1 cellular context compared by ENCODE assay signal in genomic region chr19:45876411-45877197, GRCh38.
A peak's percentile ranks its signal among the peaks of the same experiment; 100 is the strongest.
TF ChIP-seq lines count a peak whose summit lies in the region.

No MANE protein-coding gene starts in this region.

TF ChIP-seq in HepG2, 621 proteins besides CTCF, POLR2A, EP300 and RAD21 (continued from another document and continues in another):
- TF ChIP-seq HNF4G (IDR thresholded peaks at IDR 0.05; ENCODE audit: borderline replicate concordance, low read depth, low read length), result no peak
- no peak; the same call in 1 of the 2 replicates for TF ChIP-seq HNF4G (CRISPR knock-in tag; IDR thresholded peaks at IDR 0.05; ENCODE audit: borderline replicate concordance, low read depth)
- TF ChIP-seq ATF5 (CRISPR knock-in tag; IDR thresholded peaks at IDR 0.05; ENCODE audit: low read depth), result no peak
- no peak for TF ChIP-seq DMTF1 (CRISPR knock-in tag; IDR thresholded peaks at IDR 0.05)
- no peak for TF ChIP-seq RFXAP (CRISPR knock-in tag; IDR thresholded peaks at IDR 0.05; ENCODE audit: borderline replicate concordance)
- peak; percentile 77 for TF ChIP-seq AGO2 (optimal IDR thresholded peaks at IDR 0.05; ENCODE audit: low read depth, low read length)
- peak; percentile 48; the same call in 1 of the 2 replicates for TF ChIP-seq MYC (CRISPR knock-in tag; IDR thresholded peaks at IDR 0.05; ENCODE audit: borderline replicate concordance)
- TF ChIP-seq ZBTB3 (CRISPR knock-in tag; IDR thresholded peaks at IDR 0.05; ENCODE audit: borderline replicate concordance, low read depth), result no peak
- no peak for TF ChIP-seq BRCA1 (CRISPR knock-in tag; IDR thresholded peaks at IDR 0.05)
- TF ChIP-seq TCF7L2 (IDR thresholded peaks at IDR 0.05; ENCODE audit: low read depth, low read length), result no peak
- TF ChIP-seq LBX2 (CRISPR knock-in tag; IDR thresholded peaks at IDR 0.05; ENCODE audit: borderline replicate concordance), result no peak
- TF ChIP-seq CCDC6 (CRISPR knock-in tag; IDR thresholded peaks at IDR 0.05), result 0 out of 2 replicates have a peak, but pooled peaks have one; percentile 51
- no peak for TF ChIP-seq CHD4 (IDR thresholded peaks at IDR 0.05; ENCODE audit: borderline replicate concordance, low read length)
- no peak for TF ChIP-seq MXD4 (CRISPR knock-in tag; IDR thresholded peaks at IDR 0.05)
- peak; percentile 13 for TF ChIP-seq TEAD3 (CRISPR knock-in tag; optimal IDR thresholded peaks at IDR 0.05; ENCODE audit: borderline replicate concordance)
- no peak for TF ChIP-seq WIZ (CRISPR knock-in tag; IDR thresholded peaks at IDR 0.05)
- TF ChIP-seq E2F2 (CRISPR knock-in tag; IDR thresholded peaks at IDR 0.05; ENCODE audit: borderline replicate concordance), result no peak
- TF ChIP-seq ZSCAN21 (CRISPR knock-in tag; IDR thresholded peaks at IDR 0.05; ENCODE audit: borderline replicate concordance), result no peak
- TF ChIP-seq SMARCC2 (IDR thresholded peaks at IDR 0.05), result no peak
- TF ChIP-seq KDM5B (CRISPR knock-in tag; IDR thresholded peaks at IDR 0.05; ENCODE audit: borderline replicate concordance), result no peak; the same call in 1 of the 2 replicates
- TF ChIP-seq ADNP (CRISPR knock-in tag; IDR thresholded peaks at IDR 0.05), result no peak
- TF ChIP-seq TFDP1 (CRISPR knock-in tag; IDR thresholded peaks at IDR 0.05; ENCODE audit: borderline replicate concordance), result no peak
- no peak; the same call in 1 of the 2 replicates for TF ChIP-seq MEIS1 (CRISPR knock-in tag; IDR thresholded peaks at IDR 0.05; ENCODE audit: borderline replicate concordance)
- TF ChIP-seq PRDM10 (CRISPR knock-in tag; IDR thresholded peaks at IDR 0.05; ENCODE audit: low read depth), result no peak
- no peak for TF ChIP-seq ZNF567 (CRISPR knock-in tag; IDR thresholded peaks at IDR 0.05; ENCODE audit: borderline replicate concordance)
- TF ChIP-seq RNF2 (conservative IDR thresholded peaks at IDR 0.05; ENCODE audit: low read depth), result no peak
- TF ChIP-seq MAZ (IDR thresholded peaks at IDR 0.05; ENCODE audit: borderline replicate concordance, low read depth, low read length), result no peak; the same call in 1 of the 2 replicates
- TF ChIP-seq MAZ (CRISPR knock-in tag; IDR thresholded peaks at IDR 0.05; ENCODE audit: low read depth), result no peak; the same call in 1 of the 2 replicates
- no peak for TF ChIP-seq SMAD9 (CRISPR knock-in tag; IDR thresholded peaks at IDR 0.05)
- no peak for TF ChIP-seq TBX3 (IDR thresholded peaks at IDR 0.05; ENCODE audit: borderline replicate concordance)
- TF ChIP-seq RAD51 (IDR thresholded peaks at IDR 0.05; ENCODE audit: borderline replicate concordance), result no peak
- TF ChIP-seq SRSF4 (IDR thresholded peaks at IDR 0.05; ENCODE audit: low read depth, low read length, poor library complexity, severe bottlenecking), result no peak
- TF ChIP-seq ZSCAN31 (CRISPR knock-in tag; IDR thresholded peaks at IDR 0.05; ENCODE audit: low read depth), result peak; percentile 62
- TF ChIP-seq GABPB1 (CRISPR knock-in tag; IDR thresholded peaks at IDR 0.05), result peak; percentile 71; the same call in 1 of the 2 replicates
- no peak for TF ChIP-seq ZNF10 (CRISPR knock-in tag; IDR thresholded peaks at IDR 0.05; ENCODE audit: borderline replicate concordance, low read depth)
- no peak for TF ChIP-seq NR2F6 (IDR thresholded peaks at IDR 0.05)
- peak; percentile 67; the same call in 1 of the 2 replicates for TF ChIP-seq NR2F6 (CRISPR knock-in tag; IDR thresholded peaks at IDR 0.05)
- 0 out of 2 replicates have a peak, but pooled peaks have one; percentile 41 for TF ChIP-seq GMEB2 (CRISPR knock-in tag; IDR thresholded peaks at IDR 0.05; ENCODE audit: low read depth)
- TF ChIP-seq ZBTB2 (CRISPR knock-in tag; IDR thresholded peaks at IDR 0.05; ENCODE audit: low read depth), result peak; percentile 49; the same call in 1 of the 2 replicates
- TF ChIP-seq RFX1 (IDR thresholded peaks at IDR 0.05), result no peak
- no peak for TF ChIP-seq ZBTB14 (CRISPR knock-in tag; IDR thresholded peaks at IDR 0.05)
- TF ChIP-seq UBTF (CRISPR knock-in tag; IDR thresholded peaks at IDR 0.05), result peak; percentile 87
- TF ChIP-seq YY1 (IDR thresholded peaks at IDR 0.05; ENCODE audit: insufficient read depth, insufficient replicate concordance, low read depth, low read length), result no peak
- no peak for TF ChIP-seq ZNF382 (CRISPR knock-in tag; IDR thresholded peaks at IDR 0.05; ENCODE audit: borderline replicate concordance)
- TF ChIP-seq ZNF260 (CRISPR knock-in tag; IDR thresholded peaks at IDR 0.05; ENCODE audit: borderline replicate concordance, low read depth), result no peak
- TF ChIP-seq ZBTB46 (CRISPR knock-in tag; IDR thresholded peaks at IDR 0.05; ENCODE audit: borderline replicate concordance), result no peak
- no peak for TF ChIP-seq PHB2 (IDR thresholded peaks at IDR 0.05; ENCODE audit: partially characterized antibody)
